ENCODE assay signal across 8 cellular contexts in the genomic region with DNA sequence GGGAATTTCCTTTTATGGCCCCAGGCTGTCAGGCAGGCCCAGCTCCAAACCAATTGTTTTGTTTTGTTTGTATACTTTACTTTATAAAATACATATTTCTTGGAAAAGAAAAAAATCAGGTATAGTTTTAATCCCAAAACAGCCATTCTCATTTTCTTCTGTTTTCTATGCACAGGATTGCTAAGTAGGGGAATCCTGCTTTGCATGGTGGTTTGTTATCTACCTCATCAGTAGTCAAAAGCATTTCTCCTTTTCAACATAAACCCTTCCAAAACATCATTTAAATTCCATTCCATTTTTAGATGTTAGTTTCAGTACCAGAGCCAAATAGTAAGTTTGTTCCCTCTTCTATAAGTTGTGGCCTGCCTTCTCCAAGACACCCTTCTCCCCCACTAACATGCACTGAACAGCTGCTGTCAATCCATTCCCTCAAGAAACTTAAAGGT. TPM values are rescaled to one million over a fixed set of nuclear protein-coding genes. Genes with fewer than 3 reads are reported as not detected.
A peak's percentile ranks its signal among the peaks of the same experiment; 100 is the strongest.
DNase-seq lines count a peak whose midpoint lies in the region; ATAC-seq and TF ChIP-seq lines count a peak whose summit lies in the region.

No MANE protein-coding gene starts in this region.

- H3K9me3 ChIP-seq in cardiac muscle cell (ENCODE audit: low read depth) (no peaks in the 10 kb centered on the region), upper lobe of right lung (no peaks in the 10 kb centered on the region)

- no peaks in the 10 kb centered on the region for H3K9me3 Mint-ChIP-seq in activated naive CD8-positive, alpha-beta T cell treated with anti-CD3 and anti-CD28 coated beads, Interleukin-2, amount 10 ng/mL, durations not matched to agents 7 days and 5 days
- H3K9me3 Mint-ChIP-seq in memory B cell, result no peaks in the 10 kb centered on the region

- no peak overlapping the region for H3K27ac Mint-ChIP-seq in activated naive CD8-positive, alpha-beta T cell treated with anti-CD3 and anti-CD28 coated beads, Interleukin-2, amount 10 ng/mL, durations not matched to agents 7 days and 5 days
- H3K27ac Mint-ChIP-seq in memory B cell, result peak overlapping the region; percentile 81

- intact Hi-C loops in Right ventricle myocardium inferior (cut with DNase I) (loop anchor here (10.0 kb wide), 1 partner anchor 222 kb away; no protein-coding TSS in a partner anchor), upper lobe of right lung (cut with DNase I) (loop anchor here (5.0 kb wide), 1 partner anchor 75 kb away; a partner anchor contains a TSS)

- H3K27me3 Mint-ChIP-seq in activated naive CD8-positive, alpha-beta T cell treated with anti-CD3 and anti-CD28 coated beads, Interleukin-2, amount 10 ng/mL, durations not matched to agents 7 days and 5 days, result no peaks in the 10 kb centered on the region
- H3K27me3 Mint-ChIP-seq in memory B cell, result no peaks in the 10 kb centered on the region

- peak overlapping the region; percentile 44 for H3K4me3 Mint-ChIP-seq in activated naive CD8-positive, alpha-beta T cell treated with anti-CD3 and anti-CD28 coated beads, Interleukin-2, amount 10 ng/mL, durations not matched to agents 7 days and 5 days
- H3K4me3 Mint-ChIP-seq in memory B cell, result peak overlapping the region; percentile 45

- H3K27me3 ChIP-seq in cardiac muscle cell (no peaks in the 10 kb centered on the region), upper lobe of right lung (no peaks in the 10 kb centered on the region)

- peaks cover 25% of the 10 kb centered on the region for H3K36me3 Mint-ChIP-seq in activated naive CD8-positive, alpha-beta T cell treated with anti-CD3 and anti-CD28 coated beads, Interleukin-2, amount 10 ng/mL, durations not matched to agents 7 days and 5 days
- peaks cover 20% of the 10 kb centered on the region for H3K36me3 Mint-ChIP-seq in memory B cell

- peaks cover 34% of the 10 kb centered on the region for H3K36me3 ChIP-seq in cardiac muscle cell
- H3K36me3 ChIP-seq in upper lobe of right lung, result peaks cover 36% of the 10 kb centered on the region

- H3K4me3 ChIP-seq in cardiac muscle cell (peak overlapping the region; percentile 10), upper lobe of right lung (peak overlapping the region; percentile 60)

- H3K4me1 Mint-ChIP-seq in activated naive CD8-positive, alpha-beta T cell treated with anti-CD3 and anti-CD28 coated beads, Interleukin-2, amount 10 ng/mL, durations not matched to agents 7 days and 5 days, result peaks cover 41% of the 10 kb centered on the region
- peaks cover 23% of the 10 kb centered on the region for H3K4me1 Mint-ChIP-seq in memory B cell

- H3K27ac ChIP-seq in cardiac muscle cell, result peak overlapping the region; percentile 99
- peak overlapping the region; percentile 81 for H3K27ac ChIP-seq in upper lobe of right lung

- H3K4me1 ChIP-seq in cardiac muscle cell (ENCODE audit: low read depth), result peaks cover 31% of the 10 kb centered on the region
- peaks cover 47% of the 10 kb centered on the region for H3K4me1 ChIP-seq in upper lobe of right lung

- ATAC-seq in Right ventricle myocardium inferior, result no peak
- ATAC-seq in activated naive CD8-positive, alpha-beta T cell treated with anti-CD3 and anti-CD28 coated beads, Interleukin-2, amount 10 ng/mL, durations not matched to agents 7 days and 5 days (ENCODE audit: low read depth), result no peak
- no peak for ATAC-seq in memory B cell (ENCODE audit: low read depth)
- no peak for ATAC-seq in upper lobe of right lung
- no peak for ATAC-seq in GM21515 (IDR thresholded peaks at IDR 0.05; ENCODE audit: unreplicated experiment)

- TF ChIP-seq CTCF in cardiac muscle cell (IDR thresholded peaks at IDR 0.05; ENCODE audit: low read depth, low read length) (no peak), upper lobe of right lung (IDR thresholded peaks at IDR 0.05) (no peak)

- no peak for DNase-seq in cardiac muscle cell (ENCODE audit: low read depth in 1 of 2, low spot score in 1 of 2)
- DNase-seq in Right ventricle myocardium inferior (ENCODE audit: missing footprints), result no peak
- DNase-seq in activated naive CD8-positive, alpha-beta T cell treated with anti-CD3 and anti-CD28 coated beads, Interleukin-2, amount 10 ng/mL, durations not matched to agents 7 days and 5 days, result no peak
- DNase-seq in memory B cell (ENCODE audit: low spot score in 2 of 2), result no peak
- DNase-seq in upper lobe of right lung, result no peak
- DNase-seq in NCI-H2029 (lab: John Stamatoyannopoulos, UW), result no peak
- no peak for DNase-seq in COLO829 (ENCODE audit: low spot score)

- POLR2A ChIA-PET in activated naive CD8-positive, alpha-beta T cell treated with anti-CD3 and anti-CD28 coated beads, Interleukin-2, amount 10 ng/mL, durations not matched to agents 7 days and 5 days (lab: Charles Lee), result interaction anchor here (0.9 to 9.4 kb wide), 6 partner anchors 13 to 204 kb away, joined by 3 to 95 read pairs (median 3); a partner anchor contains a TSS

RNA-seq across cellular contexts. Expression of a gene that starts 3.6 kb away (rescaled TPM):
- total RNA-seq in cardiac muscle cell (221 and 259 TPM in 2 replicates), Right ventricle myocardium inferior (233 TPM), upper lobe of right lung (148 TPM)
- polyA plus RNA-seq in cardiac muscle cell, result 270 and 316 TPM in 2 replicates
- total RNA-seq in activated naive CD8-positive, alpha-beta T cell treated with anti-CD3 and anti-CD28 coated beads, Interleukin-2, amount 10 ng/mL, durations not matched to agents 7 days and 5 days, result 100 to 1,000 TPM; 195 to 207 TPM

RNA-seq across cellular contexts. Expression of a gene that starts 3.8 kb away (rescaled TPM):
- total RNA-seq in cardiac muscle cell, result 20.7 and 27.3 TPM in 2 replicates
- polyA plus RNA-seq in cardiac muscle cell, result 32.6 and 46.0 TPM in 2 replicates
- total RNA-seq in Right ventricle myocardium inferior, result 22.9 TPM
- 10 to 100 TPM; 31.7 to 34.4 TPM for total RNA-seq in activated naive CD8-positive, alpha-beta T cell treated with anti-CD3 and anti-CD28 coated beads, Interleukin-2, amount 10 ng/mL, durations not matched to agents 7 days and 5 days
- total RNA-seq in upper lobe of right lung, result 17.9 TPM

RNA-seq across cellular contexts. Expression of a gene that starts 4.8 kb away (rescaled TPM):
- total RNA-seq in cardiac muscle cell (72.6 and 113 TPM in 2 replicates), Right ventricle myocardium inferior (90.9 TPM), upper lobe of right lung (87.8 TPM)
- polyA plus RNA-seq in cardiac muscle cell, result 277 and 316 TPM in 2 replicates
- total RNA-seq in activated naive CD8-positive, alpha-beta T cell treated with anti-CD3 and anti-CD28 coated beads, Interleukin-2, amount 10 ng/mL, durations not matched to agents 7 days and 5 days, result 100 to 1,000 TPM; 154 to 156 TPM

RNA-seq across cellular contexts. Expression of a gene that starts 12.0 kb away (rescaled TPM):
- total RNA-seq in cardiac muscle cell (13.2 and 27.8 TPM in 2 replicates), Right ventricle myocardium inferior (81.5 TPM), upper lobe of right lung (207 TPM)
- polyA plus RNA-seq in cardiac muscle cell, result 28.0 and 36.8 TPM in 2 replicates
- 100 to 1,000 TPM; 114 to 120 TPM for total RNA-seq in activated naive CD8-positive, alpha-beta T cell treated with anti-CD3 and anti-CD28 coated beads, Interleukin-2, amount 10 ng/mL, durations not matched to agents 7 days and 5 days

RNA-seq across cellular contexts. Expression of a gene that starts 48.4 kb away (rescaled TPM):
- total RNA-seq in cardiac muscle cell (45.8 and 60.2 TPM in 2 replicates), Right ventricle myocardium inferior (10.7 TPM), upper lobe of right lung (28.0 TPM)
- polyA plus RNA-seq in cardiac muscle cell, result 16.0 and 19.8 TPM in 2 replicates
- 1 to 10 TPM; 2.1 to 2.5 TPM for total RNA-seq in activated naive CD8-positive, alpha-beta T cell treated with anti-CD3 and anti-CD28 coated beads, Interleukin-2, amount 10 ng/mL, durations not matched to agents 7 days and 5 days
